ENCODE assay signal across 7 cellular contexts in genomic region chr4:182248295-182248694, GRCh38.
"Had no signal": no experiment of that assay in that cellular context is flagged by ENCODE, and none has a peak within 500 bp of the region (broad histone marks: within the 10 kb centered on the region; RNA-seq: fewer than 3 reads in every experiment).

No MANE protein-coding gene starts in this region.

- FAIRE-seq: H1, H54, K562 had no signal

- H3K9ac ChIP-seq: GM23248 had no signal

- ATAC-seq: K562 had no signal

- H3K4me3 ChIP-seq: GM23248, K562 had no signal

- H2AFZ ChIP-seq: GM23248 had no signal

- DNase-seq: GM23248, H9, HCEC 1CT, KG1 had no signal

- H3K27ac ChIP-seq: GM23248 had no signal
